8 cellular contexts compared by ENCODE assay signal in the genomic region with DNA sequence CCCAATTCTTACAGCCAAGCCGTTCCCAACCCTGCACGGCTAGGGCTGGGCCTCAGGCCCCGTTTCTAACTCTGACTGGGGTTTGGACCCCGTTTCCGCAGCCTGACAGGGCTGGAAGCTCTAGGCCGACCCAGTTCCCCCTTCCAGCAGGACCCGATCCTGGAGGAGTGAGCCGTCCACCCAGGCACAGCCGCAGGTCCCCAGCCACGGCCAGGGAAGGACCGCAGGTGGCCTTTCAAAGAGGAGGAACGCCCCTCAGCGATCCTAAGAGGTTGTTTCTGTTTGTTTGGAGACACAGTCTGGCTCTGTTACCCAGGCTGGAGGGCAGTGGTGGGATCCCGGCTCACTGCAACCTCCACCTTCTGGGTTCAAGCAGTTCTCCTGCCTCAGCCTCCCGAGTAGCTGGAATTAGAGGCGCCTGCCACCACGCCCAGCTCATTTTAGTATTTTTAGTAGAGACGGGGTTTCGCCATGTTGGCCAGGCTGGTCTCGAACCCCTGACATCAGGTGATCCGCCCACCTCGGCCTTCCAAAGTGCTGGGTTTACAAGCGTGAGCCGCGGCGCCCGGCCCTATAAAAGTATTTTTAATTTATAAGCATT. TPM values are rescaled to one million over a fixed set of nuclear protein-coding genes. Genes with fewer than 3 reads are reported as not detected.
DNase-seq lines count a peak whose midpoint lies in the region; ATAC-seq and TF ChIP-seq lines count a peak whose summit lies in the region.

No MANE protein-coding gene starts in this region.

- peaks cover 37% of the 10 kb centered on the region for H3K36me3 ChIP-seq in lower lobe of right lung
- H3K36me3 ChIP-seq in tibial nerve, result peaks cover 0 to 32% (median 2%) of the 10 kb centered on the region in 3 donors

- peaks cover 19% of the 10 kb centered on the region for H3K36me3 Mint-ChIP-seq in activated naive CD4-positive, alpha-beta T cell treated with anti-CD3 and anti-CD28 coated beads for 36 hours (ENCODE audit: low read depth)
- peaks cover 23% of the 10 kb centered on the region for H3K36me3 Mint-ChIP-seq in activated naive CD8-positive, alpha-beta T cell treated with anti-CD3 and anti-CD28 coated beads, Interleukin-2, amount 50 U/mL, for 24 hours (ENCODE audit: low read depth)

- TF ChIP-seq CTCF in lower lobe of right lung (IDR thresholded peaks at IDR 0.05) (no peak), tibial nerve (IDR thresholded peaks at IDR 0.05) (no peak)

- CTCF ChIA-PET in activated naive CD4-positive, alpha-beta T cell treated with anti-CD3 and anti-CD28 coated beads for 36 hours (lab: Charles Lee), result interaction anchor here (1.0 to 1.2 kb wide), 2 partner anchors 44 to 58 kb away, joined by 3 to 4 read pairs; a partner anchor contains a TSS

- no peak for ATAC-seq in activated naive CD8-positive, alpha-beta T cell treated with anti-CD3 and anti-CD28 coated beads, Interleukin-2, amount 50 U/mL, for 24 hours
- no peak for ATAC-seq in lower lobe of right lung
- no peak for ATAC-seq in GM19023 (IDR thresholded peaks at IDR 0.05; ENCODE audit: unreplicated experiment)

- TF ChIP-seq EP300 in tibial nerve (IDR thresholded peaks at IDR 0.05), result no peak

- TF ChIP-seq POLR2A in tibial nerve (IDR thresholded peaks at IDR 0.05), result no peak

- peak overlapping the region; percentile 54 for H3K4me3 ChIP-seq in lower lobe of right lung
- peak overlapping the region; percentile 33 to 54 (median 44) for H3K4me3 ChIP-seq in tibial nerve

- H3K27me3 Mint-ChIP-seq in activated naive CD4-positive, alpha-beta T cell treated with anti-CD3 and anti-CD28 coated beads for 36 hours (ENCODE audit: low read depth), result no peaks in the 10 kb centered on the region
- no peaks in the 10 kb centered on the region for H3K27me3 Mint-ChIP-seq in activated naive CD8-positive, alpha-beta T cell treated with anti-CD3 and anti-CD28 coated beads, Interleukin-2, amount 50 U/mL, for 24 hours

- H3K9me3 Mint-ChIP-seq in activated naive CD4-positive, alpha-beta T cell treated with anti-CD3 and anti-CD28 coated beads for 36 hours, result no peaks in the 10 kb centered on the region
- H3K9me3 Mint-ChIP-seq in activated naive CD8-positive, alpha-beta T cell treated with anti-CD3 and anti-CD28 coated beads, Interleukin-2, amount 50 U/mL, for 24 hours, result no peaks in the 10 kb centered on the region

- DNase-seq in activated naive CD4-positive, alpha-beta T cell treated with anti-CD3 and anti-CD28 coated beads for 36 hours, result no peak
- no peak for DNase-seq in activated naive CD4-positive, alpha-beta T cell treated with anti-CD3 and anti-CD28 coated beads, Interleukin-2, amount 50 U/mL, for 16 hours
- peak; percentile 22 for DNase-seq in activated naive CD8-positive, alpha-beta T cell treated with anti-CD3 and anti-CD28 coated beads, Interleukin-2, amount 50 U/mL, for 24 hours
- DNase-seq in lower lobe of right lung, result no peak
- DNase-seq in tibial nerve (ENCODE audit: low spot score in 2 of 2), result no peak
- DNase-seq in GOT3 (lab: John Stamatoyannopoulos, UW), result no peak
- DNase-seq in epidermal melanocyte (ENCODE audit: insufficient read length, low spot score), result no peak

- no peaks in the 10 kb centered on the region for H3K9me3 ChIP-seq in lower lobe of right lung
- no peaks in the 10 kb centered on the region for H3K9me3 ChIP-seq in tibial nerve

- H3K4me1 Mint-ChIP-seq in activated naive CD4-positive, alpha-beta T cell treated with anti-CD3 and anti-CD28 coated beads for 36 hours (ENCODE audit: low read depth), result peaks cover 43% of the 10 kb centered on the region
- peaks cover 31% of the 10 kb centered on the region for H3K4me1 Mint-ChIP-seq in activated naive CD8-positive, alpha-beta T cell treated with anti-CD3 and anti-CD28 coated beads, Interleukin-2, amount 50 U/mL, for 24 hours

- peak overlapping the region; percentile 12 for H3K4me3 Mint-ChIP-seq in activated naive CD4-positive, alpha-beta T cell treated with anti-CD3 and anti-CD28 coated beads for 36 hours
- peak overlapping the region; percentile 11 for H3K4me3 Mint-ChIP-seq in activated naive CD8-positive, alpha-beta T cell treated with anti-CD3 and anti-CD28 coated beads, Interleukin-2, amount 50 U/mL, for 24 hours

- peak overlapping the region; percentile 63 for H3K27ac Mint-ChIP-seq in activated naive CD4-positive, alpha-beta T cell treated with anti-CD3 and anti-CD28 coated beads for 36 hours
- H3K27ac Mint-ChIP-seq in activated naive CD8-positive, alpha-beta T cell treated with anti-CD3 and anti-CD28 coated beads, Interleukin-2, amount 50 U/mL, for 24 hours, result no peak overlapping the region

- H3K27ac ChIP-seq in lower lobe of right lung (peak overlapping the region; percentile 89), tibial nerve (peak overlapping the region; percentile 72 to 92 (median 88))

- intact Hi-C loops in activated naive CD4-positive, alpha-beta T cell treated with anti-CD3 and anti-CD28 coated beads for 36 hours (cut with micrococcal nuclease), result loop anchor here (1.0 to 5.0 kb wide), 7 partner anchors 44 to 513 kb away; a partner anchor contains a TSS
- intact Hi-C loops in lower lobe of right lung (cut with DNase I), result no loop called here

- no peaks in the 10 kb centered on the region for H3K27me3 ChIP-seq in lower lobe of right lung (ENCODE audit: low read depth)
- no peaks in the 10 kb centered on the region for H3K27me3 ChIP-seq in tibial nerve

- peaks cover 52% of the 10 kb centered on the region for H3K4me1 ChIP-seq in lower lobe of right lung
- H3K4me1 ChIP-seq in tibial nerve, result peaks cover 5 to 56% (median 31%) of the 10 kb centered on the region in 4 donors

- 72 to 74% methylated on average over 25 to 27 of the region's 27 CpGs for WGBS in tibial nerve, 2 donors

RNA-seq across cellular contexts. Expression of a gene that starts 0.8 kb away (rescaled TPM):
- total RNA-seq in activated naive CD4-positive, alpha-beta T cell treated with anti-CD3 and anti-CD28 coated beads for 36 hours, result 10 to 100 TPM; 19.3 to 20.2 TPM
- total RNA-seq in lower lobe of right lung (31.7 TPM), tibial nerve (10 to 100 TPM; 29.8 to 50.2 (median 38.3) TPM)

RNA-seq across cellular contexts. Expression of a gene that starts 43.3 kb away (rescaled TPM):
- total RNA-seq in activated naive CD4-positive, alpha-beta T cell treated with anti-CD3 and anti-CD28 coated beads for 36 hours, result 10 to 100 TPM; 67.8 to 74.4 TPM
- total RNA-seq in lower lobe of right lung (111 TPM), tibial nerve (100 to 1,000 TPM; 243 to 263 (median 244) TPM)
